In the genomic region with DNA sequence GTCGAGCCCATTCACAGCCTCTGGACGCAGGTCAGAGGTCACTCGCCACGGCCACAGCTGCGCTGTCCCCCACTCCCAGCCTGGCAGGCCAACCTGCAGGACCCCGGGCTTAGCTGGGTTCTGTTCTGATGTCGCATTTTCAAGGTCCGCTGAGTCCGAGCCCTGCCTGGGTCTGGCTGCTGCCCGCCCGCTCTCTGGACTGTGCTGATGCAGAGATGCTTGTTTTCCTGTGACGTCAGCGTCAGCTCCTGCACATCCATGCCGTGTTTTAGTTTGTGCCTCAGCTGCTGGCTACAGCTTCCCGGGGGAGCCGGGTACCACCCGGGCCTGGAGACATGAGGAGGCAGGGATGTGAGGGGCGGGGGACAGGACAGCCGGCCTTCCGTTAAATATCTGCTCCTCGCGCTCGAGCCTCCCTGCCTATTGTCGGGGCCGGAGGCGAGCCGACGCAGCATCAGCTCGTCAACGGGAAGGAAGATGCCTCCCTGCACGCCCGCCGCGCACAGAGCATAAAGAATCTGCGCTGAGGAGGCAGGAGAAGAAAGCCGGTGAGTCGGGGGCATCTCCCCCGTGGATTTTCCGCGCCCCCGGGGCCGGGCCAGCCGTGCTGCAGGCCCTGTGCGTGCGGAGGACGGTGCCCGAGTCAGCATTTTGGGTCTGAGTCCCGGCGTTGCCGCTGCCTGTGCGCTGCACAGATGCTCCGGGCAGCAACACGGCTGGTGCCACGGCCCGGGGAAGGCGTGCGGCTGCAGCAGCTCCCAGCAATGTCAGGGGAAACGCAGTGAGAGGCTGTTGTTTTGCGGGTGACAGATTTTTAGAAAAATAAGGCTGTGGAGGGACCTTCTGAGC, we compare ENCODE assay signal across 13 cellular contexts. TPM values are rescaled to one million over a fixed set of nuclear protein-coding genes. Genes with fewer than 3 reads are reported as not detected.
DNase-seq lines count a peak whose midpoint lies in the region; TF ChIP-seq lines count a peak whose summit lies in the region.
"Had no signal": no experiment of that assay in that cellular context is flagged by ENCODE, and none has a peak within 500 bp of the region (broad histone marks: within the 10 kb centered on the region; RNA-seq: fewer than 3 reads in every experiment).

No MANE protein-coding gene starts in this region.

- H3K27ac ChIP-seq in substantia nigra (ENCODE audit: low read depth, low read length, poor library complexity, severe bottlenecking) (peak overlapping the region; percentile 83), PC-9 (no peak overlapping the region), tibial artery (no peak overlapping the region)
- H3K27ac ChIP-seq: VCaP had no signal

- DNase-seq in NCI-H82 (lab: John Stamatoyannopoulos, UW) (peak; percentile 65), NCI-H82 treated with DMSO at 0.1 percent for 48 hours (lab: John Stamatoyannopoulos, UW; ENCODE audit: unreplicated experiment) (no peak), globus pallidus (ENCODE audit: low spot score) (peak; percentile 88), substantia nigra (lab: John Stamatoyannopoulos, UW) (peak; percentile 25 to 93 (median 69)), NCI-H1436 treated with DMSO at 0.1 percent for 48 hours (lab: John Stamatoyannopoulos, UW) (no peak), PC-9 (no peak), tibial artery (no peak)
- DNase-seq: ACHN; activated naive CD8-positive, alpha-beta T cell treated with anti-CD3 and anti-CD28 coated beads, Interleukin-2, amount 50 U/mL, for 24 hours had no signal

- no peaks in the 10 kb centered on the region for H4K20me1 ChIP-seq in PC-9 (ENCODE audit: insufficient read depth)

- H3K4me1 ChIP-seq in PC-9 (replicated peaks; ENCODE audit: insufficient read depth) (no peaks in the 10 kb centered on the region), tibial artery (peaks cover 0 to 8% (median 2%) of the 10 kb centered on the region in 4 donors)

- H3F3A ChIP-seq in PC-9 (ENCODE audit: insufficient read depth, low read depth), result no peaks in the 10 kb centered on the region

- H2AFZ ChIP-seq in PC-9, result no peak overlapping the region
- H2AFZ ChIP-seq: hepatocyte had no signal

- H3K27me3 ChIP-seq in PC-9 (ENCODE audit: insufficient read depth, low read depth) (no peaks in the 10 kb centered on the region), tibial artery (peaks cover 0 to 77% of the 10 kb centered on the region in 2 donors)
- H3K27me3 ChIP-seq: hepatocyte had no signal

- H3K4me3 ChIP-seq in WI38 (ENCODE audit: low read depth, low read length) (peak overlapping the region; percentile 29), PC-9 (no peak overlapping the region), tibial artery (peak overlapping the region in 1 of 2 donors; percentile 27)
- H3K4me3 ChIP-seq: hepatocyte had no signal

- TF ChIP-seq CTCF in WI38 (IDR thresholded peaks at IDR 0.05; ENCODE audit: low read depth, low read length) (no peak), PC-9 (conservative IDR thresholded peaks at IDR 0.05) (no peak), tibial artery (IDR thresholded peaks at IDR 0.05) (no peak)

- intact Hi-C loops in PC-9 (cut with micrococcal nuclease; ENCODE audit: unreplicated experiment) (no loop called here), tibial artery (cut with DNase I; ENCODE audit: low total_unique reads) (no loop called here)

- H3K36me3 ChIP-seq in PC-9 (ENCODE audit: low read depth) (no peaks in the 10 kb centered on the region), tibial artery (peaks cover 0 to 18% (median 0%) of the 10 kb centered on the region in 3 donors)

- no peak overlapping the region for H3K4me2 ChIP-seq in PC-9
- H3K4me2 ChIP-seq: hepatocyte had no signal

- H3K9me2 ChIP-seq in PC-9 (ENCODE audit: insufficient read depth), result no peaks in the 10 kb centered on the region

- H3K79me2 ChIP-seq in PC-9 (ENCODE audit: low read depth), result no peaks in the 10 kb centered on the region

- POLR2A ChIA-PET in PC-9 (lab: Charles Lee; ENCODE audit: unreplicated experiment), result no interaction called here

- H3K9me3 ChIP-seq in PC-9 (ENCODE audit: insufficient read depth, low read depth) (peaks cover 4% of the 10 kb centered on the region; the same call in 1 of the 2 replicates), tibial artery (peaks cover 0 to 21% (median 11%) of the 10 kb centered on the region in 3 donors)

- no TSS peak for BruUV-seq in PC-9 (replicated peaks; lab: Mats Ljungman, UMichigan)

- CTCF ChIA-PET in PC-9 (lab: Charles Lee), result no interaction called here

RNA-seq across cellular contexts. Expression of a gene that starts 23.4 kb away (rescaled TPM):
- total RNA-seq in PC-9 (2021), result 36.0 and 36.2 TPM in 2 replicates

RNA-seq across cellular contexts. Expression of a gene that starts 54.5 kb away (rescaled TPM):
- not detected in 2 replicates for total RNA-seq in PC-9 (2021)
- total RNA-seq: hepatocyte, osteoblast had no signal

Comparison
In these comparisons a context has a peak if more than half of its experiments do, and no peak if none do; other contexts are left out.
1. DNase-seq: peak in NCI-H82 (single experiment), globus pallidus (single experiment) and substantia nigra (49 of 49); none in NCI-H82 treated with DMSO at 0.1 percent for 48 hours (single experiment), NCI-H1436 treated with DMSO at 0.1 percent for 48 hours (single experiment), PC-9 (0 of 2) and tibial artery (0 of 2).